ENCODE assay signal across 24 cellular contexts in the genomic region with DNA sequence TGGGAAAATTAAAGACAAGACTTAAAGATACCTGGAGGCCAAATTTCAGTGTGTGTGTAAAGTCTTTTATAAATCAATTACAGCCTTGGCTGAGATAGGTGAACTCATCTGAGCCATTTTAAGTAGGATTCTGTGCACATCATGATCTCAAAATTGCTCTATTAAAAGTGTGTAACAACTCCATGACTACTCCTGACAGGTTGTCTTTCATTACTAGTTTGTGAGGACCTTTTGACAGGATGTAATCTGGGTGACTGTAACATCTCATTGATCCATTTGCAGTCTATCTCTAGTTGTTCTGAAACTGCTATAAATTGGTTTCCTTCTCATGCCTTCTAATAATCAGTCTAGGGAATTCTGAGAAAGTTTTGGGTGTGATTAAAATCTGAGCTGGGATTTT.
"Had no signal": no experiment of that assay in that cellular context is flagged by ENCODE, and none has a peak within 500 bp of the region (broad histone marks: within the 10 kb centered on the region; RNA-seq: fewer than 3 reads in every experiment).

No MANE protein-coding gene starts in this region.

- H3K9me3 ChIP-seq: colonic mucosa, gastrocnemius medialis had no signal

- DNase-seq: colonic mucosa; cortex of kidney; dermis blood vessel endothelial cell; dorsolateral prefrontal cortex; effector CD4-positive, alpha-beta T cell; effector CD8-positive, alpha-beta T cell; effector memory CD4-positive, alpha-beta T cell; effector memory CD8-positive, alpha-beta T cell; endodermal cell; erythroblast; esophagus squamous epithelium; foreskin fibroblast; foreskin keratinocyte; foreskin melanocyte; gastrocnemius medialis; glutamatergic neuron; head of caudate nucleus; heart left ventricle; heart right ventricle had no signal

- H3K36me3 ChIP-seq: colonic mucosa, esophagus muscularis mucosa, esophagus squamous epithelium, gastrocnemius medialis, gastroesophageal sphincter, heart left ventricle, heart right ventricle had no signal

- ATAC-seq: effector memory CD8-positive, alpha-beta T cell; esophagus mucosa; foreskin keratinocyte; gastrocnemius medialis; gastroesophageal sphincter; heart left ventricle; heart right ventricle had no signal

- H3K27ac ChIP-seq: colonic mucosa, coronary artery, dorsolateral prefrontal cortex, epithelial cell of prostate, esophagus muscularis mucosa, esophagus squamous epithelium, foreskin keratinocyte, gastrocnemius medialis, gastroesophageal sphincter, heart left ventricle, heart right ventricle had no signal

- H3K27me3 ChIP-seq: colonic mucosa, esophagus muscularis mucosa, esophagus squamous epithelium, foreskin keratinocyte, gastrocnemius medialis, gastroesophageal sphincter, heart left ventricle, heart right ventricle had no signal

- H3K4me3 ChIP-seq: colonic mucosa, coronary artery, dorsolateral prefrontal cortex, esophagus muscularis mucosa, esophagus squamous epithelium, gastrocnemius medialis, gastroesophageal sphincter, heart left ventricle, heart right ventricle had no signal
